8 cellular contexts compared by ENCODE assay signal in genomic region chr14:63543826-63544320, GRCh38. TPM values are rescaled to one million over a fixed set of nuclear protein-coding genes. Genes with fewer than 3 reads are reported as not detected.
A peak's percentile ranks its signal among the peaks of the same experiment; 100 is the strongest.
DNase-seq lines count a peak whose midpoint lies in the region; ATAC-seq and TF ChIP-seq lines count a peak whose summit lies in the region.

No MANE protein-coding gene starts in this region.

- intact Hi-C loops in dorsolateral prefrontal cortex (cut with DNase I), result loop anchor here (1.0 to 10.0 kb wide), 9 partner anchors 51 to 183 kb away; partner anchors contain the start of genes SGPP1 (in 1 of the 2) and WDR89 (in 1 of the 2)
- intact Hi-C loops in naive thymus-derived CD4-positive, alpha-beta T cell (cut with micrococcal nuclease), result loop anchor here (1.0 to 2.0 kb wide), 14 partner anchors 65 to 1558 kb away; partner anchors contain the start of genes MTHFD1 (in 2 of the 2), MAX (in 1 of the 2) and SGPP1 (in 1 of the 2)

- H3K27ac ChIP-seq in dorsolateral prefrontal cortex, result peak overlapping the region in 58 of 59 donors; percentile 29 to 97 (median 89)
- H3K27ac ChIP-seq in naive thymus-derived CD4-positive, alpha-beta T cell (ENCODE audit: low read depth, low read length), result peak overlapping the region; percentile 93

- peak overlapping the region; percentile 88 to 98 (median 93) for H3K27ac Mint-ChIP-seq in naive thymus-derived CD4-positive, alpha-beta T cell

- H3K4me3 ChIP-seq in dorsolateral prefrontal cortex, result peak overlapping the region; percentile 66 to 99 (median 94)
- peak overlapping the region; percentile 89 for H3K4me3 ChIP-seq in naive thymus-derived CD4-positive, alpha-beta T cell (ENCODE audit: low read length)

- peaks cover 0 to 2% (median 0%) of the 10 kb centered on the region in 5 donors for H3K27me3 Mint-ChIP-seq in naive thymus-derived CD4-positive, alpha-beta T cell

- DNase-seq in EH (ENCODE audit: low read depth), result peak; percentile 10
- peak; percentile 48 for DNase-seq in NCI-H748 treated with DMSO at 0.1 percent for 48 hours (lab: John Stamatoyannopoulos, UW)
- no peak for DNase-seq in dorsolateral prefrontal cortex
- DNase-seq in naive thymus-derived CD4-positive, alpha-beta T cell, result no peak
- no peak for DNase-seq in dedifferentiated amniotic fluid mesenchymal stem cell (ENCODE audit: extremely low spot score)
- DNase-seq in epidermal melanocyte (ENCODE audit: insufficient read length, low spot score), result no peak
- no peak for DNase-seq in stimulated activated CD4-positive, alpha-beta T cell treated with anti-CD3 and anti-CD28 coated beads, Interleukin-1b, Interleukin-23, amount 100 ng/mL, for 48 hours

- H3K36me3 ChIP-seq in naive thymus-derived CD4-positive, alpha-beta T cell (ENCODE audit: control insufficient read depth in 2 of 3, insufficient read depth in 3 of 3, low read length in 3 of 3), result peaks cover 0 to 10% (median 6%) of the 10 kb centered on the region in 3 experiments

- H3K4me1 Mint-ChIP-seq in naive thymus-derived CD4-positive, alpha-beta T cell, result peaks cover 23 to 40% (median 36%) of the 10 kb centered on the region in 7 donors

- H3K4me1 ChIP-seq in naive thymus-derived CD4-positive, alpha-beta T cell (ENCODE audit: control insufficient read depth in 2 of 2, insufficient read depth in 2 of 2, low read length in 2 of 2), result peaks cover 11 to 20% of the 10 kb centered on the region in 2 donors

- no peaks in the 10 kb centered on the region for H3K27me3 ChIP-seq in dorsolateral prefrontal cortex
- H3K27me3 ChIP-seq in naive thymus-derived CD4-positive, alpha-beta T cell (ENCODE audit: control insufficient read depth in 2 of 2, insufficient read depth in 2 of 2, low read length in 2 of 2), result no peaks in the 10 kb centered on the region

- TF ChIP-seq CTCF in dorsolateral prefrontal cortex (IDR thresholded peaks at IDR 0.05 in 54 of 56, conservative IDR thresholded peaks at IDR 0.05 in 2 of 56; ENCODE audit: low read depth in 1 of 56, partially characterized antibody in 56 of 56), result no peak

- POLR2A ChIA-PET in naive thymus-derived CD4-positive, alpha-beta T cell (lab: Charles Lee), result interaction anchor here (0.8 to 2.1 kb wide), 14 partner anchors 9 to 961 kb away, joined by 3 to 14 read pairs (median 4); partner anchors contain the start of genes WDR89, ZBTB1 and ZBTB25

- CTCF ChIA-PET in naive thymus-derived CD4-positive, alpha-beta T cell (lab: Charles Lee), result interaction anchor here (0.5 to 1.5 kb wide), 2 partner anchors 155 to 217 kb away, joined by 3 to 4 read pairs; no protein-coding TSS in a partner anchor

- H3K36me3 Mint-ChIP-seq in naive thymus-derived CD4-positive, alpha-beta T cell, result peaks cover 9 to 15% (median 12%) of the 10 kb centered on the region in 5 donors

- no peaks in the 10 kb centered on the region for H3K9me3 ChIP-seq in naive thymus-derived CD4-positive, alpha-beta T cell (ENCODE audit: control insufficient read depth in 2 of 3, low read length in 3 of 3)

- H3K4me3 Mint-ChIP-seq in naive thymus-derived CD4-positive, alpha-beta T cell, result peak overlapping the region; percentile 87 to 100 (median 97)

- peaks cover 0 to 1% (median 0%) of the 10 kb centered on the region in 11 donors for H3K9me3 Mint-ChIP-seq in naive thymus-derived CD4-positive, alpha-beta T cell

- peak; percentile 18 for ATAC-seq in GM21786 (IDR thresholded peaks at IDR 0.05; ENCODE audit: unreplicated experiment)
- ATAC-seq in naive thymus-derived CD4-positive, alpha-beta T cell, result no peak

RNA-seq across cellular contexts. Expression of gene PPP2R5E, which starts 0.7 kb away (rescaled TPM):
- total RNA-seq in dorsolateral prefrontal cortex, result 10 to 100 TPM; 33.6 to 65.9 (median 50.8) TPM
- 10 to 100 TPM; 36.9 to 47.8 (median 37.7) TPM for total RNA-seq in naive thymus-derived CD4-positive, alpha-beta T cell
- 10 to 100 TPM; 29.2 to 36.4 TPM for polyA plus RNA-seq in naive thymus-derived CD4-positive, alpha-beta T cell

Comparison
In these comparisons a context has a peak if more than half of its experiments do, and no peak if none do; other contexts are left out.
1. DNase-seq: peak in EH (single experiment) and NCI-H748 treated with DMSO at 0.1 percent for 48 hours (single experiment); none in dorsolateral prefrontal cortex (0 of 10), naive thymus-derived CD4-positive, alpha-beta T cell (0 of 9), dedifferentiated amniotic fluid mesenchymal stem cell (single experiment), epidermal melanocyte (single experiment) and stimulated activated CD4-positive, alpha-beta T cell treated with anti-CD3 and anti-CD28 coated beads, Interleukin-1b, Interleukin-23, amount 100 ng/mL, for 48 hours (single experiment).